In genomic region chr3:33060609-33061337, GRCh38 we compare ENCODE assay signal across 15 cellular contexts. TPM values are rescaled to one million over a fixed set of nuclear protein-coding genes. Genes with fewer than 3 reads are reported as not detected.
DNase-seq lines count a peak whose midpoint lies in the region; ATAC-seq, FAIRE-seq and TF ChIP-seq lines count a peak whose summit lies in the region.
"Had no signal": no experiment of that assay in that cellular context is flagged by ENCODE, and none has a peak within 500 bp of the region (broad histone marks: within the 10 kb centered on the region; RNA-seq: fewer than 3 reads in every experiment).

No MANE protein-coding gene starts in this region.

- H2BK120ac ChIP-seq in neuronal stem cell (ENCODE audit: low read depth, low read length) = no peak overlapping the region

- intact Hi-C loops in activated CD4-positive, alpha-beta T cell treated with anti-CD3 and anti-CD28 coated beads, Interleukin-2, amount 10 ng/mL, durations not matched to agents 24 days and 14 days (cut with micrococcal nuclease) = loop anchor here (5.0 kb wide), 1 partner anchor 52 kb away; the partner anchor contains the start of gene CRTAP

- no peak overlapping the region for H3K23ac ChIP-seq in neuronal stem cell (ENCODE audit: low read depth, low read length, poor library complexity)

- no peak overlapping the region for H2BK12ac ChIP-seq in neuronal stem cell (ENCODE audit: low read length)

- no peak overlapping the region for H4K8ac ChIP-seq in neuronal stem cell (ENCODE audit: low read depth, low read length)

- FAIRE-seq in HTR-8/SVneo (lab: Jason Lieb, UNC) = no peak
- FAIRE-seq: D721Med, H1, small intestine had no signal

- H3K27me3 ChIP-seq in neuronal stem cell (ENCODE audit: control insufficient read depth in 3 of 3, insufficient read depth in 3 of 3, low read depth in 1 of 3, low read length in 3 of 3) = no peaks in the 10 kb centered on the region
- H3K27me3 ChIP-seq: tibial nerve had no signal

- no peak overlapping the region for H3K4me3 Mint-ChIP-seq in HFFc6
- peak overlapping the region; percentile 67 for H3K4me3 Mint-ChIP-seq in activated CD4-positive, alpha-beta T cell treated with anti-CD3 and anti-CD28 coated beads, Interleukin-2, amount 10 ng/mL, durations not matched to agents 24 days and 14 days
- no peak overlapping the region for H3K4me3 Mint-ChIP-seq in activated naive CD8-positive, alpha-beta T cell treated with anti-CD3 and anti-CD28 coated beads, Interleukin-2, amount 10 ng/mL, durations not matched to agents 7 days and 5 days
- no peak overlapping the region for H3K4me3 Mint-ChIP-seq in mesothelial cell of epicardium
- H3K4me3 Mint-ChIP-seq: natural killer cell had no signal

- no peak overlapping the region for H3K27ac ChIP-seq in neuronal stem cell (replicated peaks; ENCODE audit: low read length)

- H3K27me3 Mint-ChIP-seq in HFFc6 (ENCODE audit: insufficient read depth) = no peaks in the 10 kb centered on the region
- no peaks in the 10 kb centered on the region for H3K27me3 Mint-ChIP-seq in activated CD4-positive, alpha-beta T cell treated with anti-CD3 and anti-CD28 coated beads, Interleukin-2, amount 10 ng/mL, durations not matched to agents 24 days and 14 days
- H3K27me3 Mint-ChIP-seq in activated naive CD8-positive, alpha-beta T cell treated with anti-CD3 and anti-CD28 coated beads, Interleukin-2, amount 10 ng/mL, durations not matched to agents 7 days and 5 days = no peaks in the 10 kb centered on the region
- H3K27me3 Mint-ChIP-seq in mesothelial cell of epicardium (ENCODE audit: low read depth) = no peaks in the 10 kb centered on the region

- no peaks in the 10 kb centered on the region for H3K9me3 ChIP-seq in neuronal stem cell (replicated peaks in 1 of 2; ENCODE audit: control insufficient read depth in 2 of 2, insufficient read depth in 1 of 2, low read depth in 1 of 2, low read length in 2 of 2)
- H3K9me3 ChIP-seq: tibial nerve had no signal

- DNase-seq in HFFc6 (no peak), hippocampal formation (lab: John Stamatoyannopoulos, UW) (no peak), mesothelial cell of epicardium (ENCODE audit: low spot score in 2 of 2, unreplicated experiment in 2 of 2) (no peak), HTR-8/SVneo (ENCODE audit: insufficient read length, low spot score) (no peak), neuronal stem cell (ENCODE audit: low spot score) (no peak)
- DNase-seq in activated CD4-positive, alpha-beta T cell treated with anti-CD3 and anti-CD28 coated beads, Interleukin-2, amount 10 ng/mL, durations not matched to agents 24 days and 14 days = no peak
- no peak for DNase-seq in activated naive CD8-positive, alpha-beta T cell treated with anti-CD3 and anti-CD28 coated beads, Interleukin-2, amount 10 ng/mL, durations not matched to agents 7 days and 5 days
- DNase-seq in stimulated activated CD4-positive, alpha-beta T cell treated with anti-CD3 and anti-CD28 coated beads, TNF-alpha, amount 100 ng/mL, for 48 hours (ENCODE audit: low read depth in 3 of 3) = peak; percentile 37 to 62 (median 58)
- DNase-seq: natural killer cell, NCI-H69, small intestine, SW 1271 had no signal

- H2BK15ac ChIP-seq in neuronal stem cell (ENCODE audit: low read length) = no peak overlapping the region

- peaks cover 25% of the 10 kb centered on the region for H3K4me1 Mint-ChIP-seq in HFFc6 (ENCODE audit: low read depth)
- peaks cover 74% of the 10 kb centered on the region for H3K4me1 Mint-ChIP-seq in activated CD4-positive, alpha-beta T cell treated with anti-CD3 and anti-CD28 coated beads, Interleukin-2, amount 10 ng/mL, durations not matched to agents 24 days and 14 days
- H3K4me1 Mint-ChIP-seq in activated naive CD8-positive, alpha-beta T cell treated with anti-CD3 and anti-CD28 coated beads, Interleukin-2, amount 10 ng/mL, durations not matched to agents 7 days and 5 days = peaks cover 59% of the 10 kb centered on the region
- peaks cover 6% of the 10 kb centered on the region for H3K4me1 Mint-ChIP-seq in mesothelial cell of epicardium

- H3K14ac ChIP-seq in neuronal stem cell (ENCODE audit: low read length) = no peak overlapping the region

- no peak overlapping the region for H3K4ac ChIP-seq in neuronal stem cell (ENCODE audit: low read length)

- POLR2A ChIA-PET in activated naive CD8-positive, alpha-beta T cell treated with anti-CD3 and anti-CD28 coated beads, Interleukin-2, amount 10 ng/mL, durations not matched to agents 7 days and 5 days (lab: Charles Lee) = interaction anchor here (1.5 kb wide), 1 partner anchor 35 kb away, joined by 3 read pairs; no protein-coding TSS in a partner anchor

- H2BK5ac ChIP-seq in neuronal stem cell (ENCODE audit: low read length) = no peak overlapping the region

- no peaks in the 10 kb centered on the region for H3K4me1 ChIP-seq in neuronal stem cell (ENCODE audit: control insufficient read depth in 2 of 2, insufficient read depth in 1 of 2, low read depth in 1 of 2, low read length in 2 of 2)
- H3K4me1 ChIP-seq: tibial nerve had no signal

- H2AK5ac ChIP-seq in neuronal stem cell (ENCODE audit: low read depth, low read length) = no peak overlapping the region

- H3K27ac Mint-ChIP-seq in HFFc6 (peak overlapping the region; percentile 3; the same call in 1 of the 2 replicates), mesothelial cell of epicardium (no peak overlapping the region)
- peak overlapping the region; percentile 92 for H3K27ac Mint-ChIP-seq in activated CD4-positive, alpha-beta T cell treated with anti-CD3 and anti-CD28 coated beads, Interleukin-2, amount 10 ng/mL, durations not matched to agents 24 days and 14 days
- peak overlapping the region; percentile 3 for H3K27ac Mint-ChIP-seq in activated naive CD8-positive, alpha-beta T cell treated with anti-CD3 and anti-CD28 coated beads, Interleukin-2, amount 10 ng/mL, durations not matched to agents 7 days and 5 days
- H3K27ac Mint-ChIP-seq: natural killer cell had no signal

- no peak overlapping the region for H3K18ac ChIP-seq in neuronal stem cell (ENCODE audit: low read length)

- H3K9ac ChIP-seq in neuronal stem cell (ENCODE audit: low read depth, low read length, poor library complexity) = no peak overlapping the region

- no peak overlapping the region for H4K91ac ChIP-seq in neuronal stem cell (ENCODE audit: low read depth, low read length, poor library complexity)

- H3K9me3 Mint-ChIP-seq in HFFc6 = no peaks in the 10 kb centered on the region
- peaks cover 5% of the 10 kb centered on the region for H3K9me3 Mint-ChIP-seq in activated CD4-positive, alpha-beta T cell treated with anti-CD3 and anti-CD28 coated beads, Interleukin-2, amount 10 ng/mL, durations not matched to agents 24 days and 14 days
- H3K9me3 Mint-ChIP-seq in activated naive CD8-positive, alpha-beta T cell treated with anti-CD3 and anti-CD28 coated beads, Interleukin-2, amount 10 ng/mL, durations not matched to agents 7 days and 5 days = no peaks in the 10 kb centered on the region
- no peaks in the 10 kb centered on the region for H3K9me3 Mint-ChIP-seq in mesothelial cell of epicardium
- H3K9me3 Mint-ChIP-seq: natural killer cell had no signal

- no CpG with 5 or more reads among the region's 10 CpGs for WGBS in neuronal stem cell (ENCODE audit: extremely low coverage in 2 of 2, insufficient read length in 2 of 2, insufficient replicate concordance in 1 of 2), 2 donors

- no peak overlapping the region for H3K4me3 ChIP-seq in neuronal stem cell (ENCODE audit: low read length in 2 of 2)
- H3K4me3 ChIP-seq: tibial nerve had no signal

- no peak for ATAC-seq in activated naive CD8-positive, alpha-beta T cell treated with anti-CD3 and anti-CD28 coated beads, Interleukin-2, amount 10 ng/mL, durations not matched to agents 7 days and 5 days (ENCODE audit: low read depth)
- ATAC-seq: natural killer cell had no signal

- no peaks in the 10 kb centered on the region for H3K79me1 ChIP-seq in neuronal stem cell (ENCODE audit: low read depth, low read length)

- H2AFZ ChIP-seq in neuronal stem cell (ENCODE audit: low read length) = no peak overlapping the region

- H3K36me3 ChIP-seq in neuronal stem cell (replicated peaks in 1 of 2; ENCODE audit: control insufficient read depth in 2 of 2, insufficient read depth in 2 of 2, low read length in 2 of 2) = peaks cover 10 to 40% of the 10 kb centered on the region in 2 donors

- H3K36me3 Mint-ChIP-seq in HFFc6 (ENCODE audit: low read depth) = peaks cover 23% of the 10 kb centered on the region
- peaks cover 59% of the 10 kb centered on the region for H3K36me3 Mint-ChIP-seq in activated CD4-positive, alpha-beta T cell treated with anti-CD3 and anti-CD28 coated beads, Interleukin-2, amount 10 ng/mL, durations not matched to agents 24 days and 14 days (ENCODE audit: low read depth)
- H3K36me3 Mint-ChIP-seq in activated naive CD8-positive, alpha-beta T cell treated with anti-CD3 and anti-CD28 coated beads, Interleukin-2, amount 10 ng/mL, durations not matched to agents 7 days and 5 days = peaks cover 53% of the 10 kb centered on the region
- peaks cover 36% of the 10 kb centered on the region for H3K36me3 Mint-ChIP-seq in mesothelial cell of epicardium
- H3K36me3 Mint-ChIP-seq: natural killer cell had no signal

- no peak for TF ChIP-seq CTCF in HFFc6 (IDR thresholded peaks at IDR 0.05)
- TF ChIP-seq CTCF in mesothelial cell of epicardium (IDR thresholded peaks at IDR 0.05; ENCODE audit: unreplicated experiment) = no peak

- no peak overlapping the region for H3K4me2 ChIP-seq in neuronal stem cell (ENCODE audit: insufficient read depth, low read length, poor library complexity, severe bottlenecking)

RNA-seq across cellular contexts. Expression of gene GLB1, which starts 36.2 kb away (rescaled TPM):
- 10 to 100 TPM; 71.0 to 95.8 (median 79.9) TPM for total RNA-seq in HFFc6 (2021; fragmentation: NEBNext Ultra II Directional; extraction: Animal tissue kit (Norgen Biotek cat#: 25700))
- 47.4 and 51.4 TPM in 2 replicates for total RNA-seq in activated CD4-positive, alpha-beta T cell treated with anti-CD3 and anti-CD28 coated beads, Interleukin-2, amount 10 ng/mL, durations not matched to agents 24 days and 14 days
- 10 to 100 TPM; 40.6 to 46.0 TPM for total RNA-seq in activated naive CD8-positive, alpha-beta T cell treated with anti-CD3 and anti-CD28 coated beads, Interleukin-2, amount 10 ng/mL, durations not matched to agents 7 days and 5 days
- total RNA-seq in mesothelial cell of epicardium = 79.9 to 83.8 TPM (median 82.1 TPM) in 3 replicates
- 28.9 TPM for polyA plus RNA-seq in neuronal stem cell (2013, experiment 1 of 2)
- 29.5 TPM for polyA plus RNA-seq in neuronal stem cell (2013, experiment 2 of 2)

RNA-seq across cellular contexts. Expression of gene TMPPE, which starts 36.2 kb away (rescaled TPM):
- 1 to 10 TPM; 6.0 to 8.7 (median 7.3) TPM for total RNA-seq in HFFc6 (2021; fragmentation: NEBNext Ultra II Directional; extraction: Animal tissue kit (Norgen Biotek cat#: 25700))
- total RNA-seq in activated CD4-positive, alpha-beta T cell treated with anti-CD3 and anti-CD28 coated beads, Interleukin-2, amount 10 ng/mL, durations not matched to agents 24 days and 14 days = 14.0 and 15.5 TPM in 2 replicates
- total RNA-seq in activated naive CD8-positive, alpha-beta T cell treated with anti-CD3 and anti-CD28 coated beads, Interleukin-2, amount 10 ng/mL, durations not matched to agents 7 days and 5 days = 10 to 100 TPM in 1 of 2 experiments, 1 to 10 TPM in 1; 9.8 to 10.9 TPM
- total RNA-seq in mesothelial cell of epicardium = 8.5 to 9.4 TPM (median 9.0 TPM) in 3 replicates
- polyA plus RNA-seq in neuronal stem cell (2013, experiment 1 of 2) = 0.84 TPM
- polyA plus RNA-seq in neuronal stem cell (2013, experiment 2 of 2) = 0.84 TPM

RNA-seq across cellular contexts. Expression of gene CRTAP, which starts 53.0 kb away (rescaled TPM):
- total RNA-seq in HFFc6 (2021; fragmentation: NEBNext Ultra II Directional; extraction: Animal tissue kit (Norgen Biotek cat#: 25700)) = 100 to 1,000 TPM; 261 to 322 (median 296) TPM
- total RNA-seq in activated CD4-positive, alpha-beta T cell treated with anti-CD3 and anti-CD28 coated beads, Interleukin-2, amount 10 ng/mL, durations not matched to agents 24 days and 14 days = 33.1 and 34.2 TPM in 2 replicates
- total RNA-seq in activated naive CD8-positive, alpha-beta T cell treated with anti-CD3 and anti-CD28 coated beads, Interleukin-2, amount 10 ng/mL, durations not matched to agents 7 days and 5 days = 10 to 100 TPM; 36.0 to 39.4 TPM
- 177 to 189 TPM (median 179 TPM) in 3 replicates for total RNA-seq in mesothelial cell of epicardium
- 116 TPM for polyA plus RNA-seq in neuronal stem cell (2013, experiment 1 of 2)
- polyA plus RNA-seq in neuronal stem cell (2013, experiment 2 of 2) = 119 TPM

Comparison
In these comparisons a context has a peak if more than half of its experiments do, and no peak if none do; other contexts are left out.
1. DNase-seq: peak in stimulated activated CD4-positive, alpha-beta T cell treated with anti-CD3 and anti-CD28 coated beads, TNF-alpha, amount 100 ng/mL, for 48 hours (3 of 3); none in HFFc6 (single experiment), activated CD4-positive, alpha-beta T cell treated with anti-CD3 and anti-CD28 coated beads, Interleukin-2, amount 10 ng/mL, durations not matched to agents 24 days and 14 days (single experiment), activated naive CD8-positive, alpha-beta T cell treated with anti-CD3 and anti-CD28 coated beads, Interleukin-2, amount 10 ng/mL, durations not matched to agents 7 days and 5 days (single experiment), hippocampal formation (0 of 2), mesothelial cell of epicardium (0 of 2), HTR-8/SVneo (single experiment) and neuronal stem cell (single experiment).